ENCODE assay signal across 1 cellular context in the genomic region with DNA sequence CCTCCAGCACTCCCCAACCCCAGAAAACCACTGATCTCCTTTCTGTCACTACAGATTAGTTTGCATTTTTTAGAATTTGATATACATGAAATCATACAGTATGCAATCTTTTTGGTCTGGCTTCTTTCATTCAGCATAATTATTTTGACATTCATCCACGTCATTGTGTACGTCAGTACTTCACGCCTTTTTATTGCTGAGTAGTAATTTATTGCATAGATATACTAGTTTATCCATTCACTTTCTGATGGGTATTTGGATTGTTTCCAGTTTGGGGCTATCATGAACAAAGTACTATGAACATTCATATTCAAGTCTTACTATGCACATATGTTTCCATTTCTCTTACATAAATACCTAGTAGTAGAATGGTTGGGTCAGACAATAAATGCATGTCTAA.
TF ChIP-seq lines count a peak whose summit lies in the region.

No MANE protein-coding gene starts in this region.

TF ChIP-seq in HepG2, 621 proteins besides CTCF, POLR2A, EP300 and RAD21 (continued from another document):
- TF ChIP-seq, protein P1, sequence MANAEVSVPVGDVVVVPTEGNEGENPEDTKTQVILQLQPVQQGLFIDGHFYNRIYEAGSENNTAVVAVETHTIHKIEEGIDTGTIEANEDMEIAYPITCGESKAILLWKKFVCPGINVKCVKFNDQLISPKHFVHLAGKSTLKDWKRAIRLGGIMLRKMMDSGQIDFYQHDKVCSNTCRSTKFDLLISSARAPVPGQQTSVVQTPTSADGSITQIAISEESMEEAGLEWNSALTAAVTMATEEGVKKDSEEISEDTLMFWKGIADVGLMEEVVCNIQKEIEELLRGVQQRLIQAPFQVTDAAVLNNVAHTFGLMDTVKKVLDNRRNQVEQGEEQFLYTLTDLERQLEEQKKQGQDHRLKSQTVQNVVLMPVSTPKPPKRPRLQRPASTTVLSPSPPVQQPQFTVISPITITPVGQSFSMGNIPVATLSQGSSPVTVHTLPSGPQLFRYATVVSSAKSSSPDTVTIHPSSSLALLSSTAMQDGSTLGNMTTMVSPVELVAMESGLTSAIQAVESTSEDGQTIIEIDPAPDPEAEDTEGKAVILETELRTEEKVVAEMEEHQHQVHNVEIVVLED (CRISPR knock-in tag; IDR thresholded peaks at IDR 0.05; ENCODE audit: borderline replicate concordance) = no peak
- TF ChIP-seq MAFF (IDR thresholded peaks at IDR 0.05; ENCODE audit: low read depth, low read length) = peak; percentile 50
